ENCODE assay signal across 9 cellular contexts in genomic region chr10:70296406-70296899, GRCh38. TPM values are rescaled to one million over a fixed set of nuclear protein-coding genes. Genes with fewer than 3 reads are reported as not detected.
DNase-seq lines count a peak whose midpoint lies in the region; ATAC-seq and TF ChIP-seq lines count a peak whose summit lies in the region.
"Had no signal": no experiment of that assay in that cellular context is flagged by ENCODE, and none has a peak within 500 bp of the region (broad histone marks: within the 10 kb centered on the region; RNA-seq: fewer than 3 reads in every experiment).

No MANE protein-coding gene starts in this region.

- no peaks in the 10 kb centered on the region for H3K9me3 ChIP-seq in uterus

- H3K4me1 ChIP-seq in uterus = peaks cover 6 to 10% of the 10 kb centered on the region in 2 donors

- no peaks in the 10 kb centered on the region for H3K27me3 ChIP-seq in uterus

- TF ChIP-seq CTCF in uterus (IDR thresholded peaks at IDR 0.05) = no peak

- intact Hi-C loops in left colon (cut with DNase I, micrococcal nuclease) = no loop called here
- intact Hi-C loops in uterus (cut with DNase I; ENCODE audit: low total_unique reads) = no loop called here

- peak; percentile 82 for ATAC-seq in left colon
- ATAC-seq in HG02642 (IDR thresholded peaks at IDR 0.05; ENCODE audit: poor library complexity, unreplicated experiment) = no peak
- ATAC-seq in HG03442 (IDR thresholded peaks at IDR 0.05; ENCODE audit: unreplicated experiment) = no peak

- DNase-seq in NCI-H2227 (lab: John Stamatoyannopoulos, UW; ENCODE audit: unreplicated experiment) (peak; percentile 1), NCI-H2227 treated with DMSO at 0.1 percent for 48 hours (lab: John Stamatoyannopoulos, UW) (no peak), astrocyte of the hippocampus (ENCODE audit: low read depth, low spot score) (peak; percentile 75), left colon (peak; percentile 45 to 69), uterus (peak; percentile 90 to 91), NCI-H128 (lab: John Stamatoyannopoulos, UW; ENCODE audit: unreplicated experiment) (no peak)

- H3K4me3 ChIP-seq in uterus = no peak overlapping the region

- TF ChIP-seq POLR2A in uterus (IDR thresholded peaks at IDR 0.05) = peak in 1 of 2 donors; percentile 10

- no peaks in the 10 kb centered on the region for H3K36me3 ChIP-seq in uterus

- peak overlapping the region; percentile 84 for H3K27ac ChIP-seq in uterus

RNA-seq across cellular contexts. Expression of gene NPFFR1, which starts 12.6 kb away (rescaled TPM):
- total RNA-seq in left colon (under 1 TPM; 0.03 to 0.15 TPM), uterus (1 to 10 TPM in 1 of 4 donors, under 1 TPM in 1, not detected in 2; 0.43 to 2.1 TPM)
- total RNA-seq: B cell had no signal

Comparison
In these comparisons a context has a peak if more than half of its experiments do, and no peak if none do; other contexts are left out.
1. DNase-seq: peak in NCI-H2227 (single experiment), astrocyte of the hippocampus (single experiment), left colon (2 of 2) and uterus (2 of 2); none in NCI-H2227 treated with DMSO at 0.1 percent for 48 hours (single experiment) and NCI-H128 (single experiment).